ENCODE assay signal across 26 cellular contexts in genomic region chr5:123722451-123722850, GRCh38.
"Had no signal": no experiment of that assay in that cellular context is flagged by ENCODE, and none has a peak within 500 bp of the region (broad histone marks: within the 10 kb centered on the region; RNA-seq: fewer than 3 reads in every experiment).

No MANE protein-coding gene starts in this region.

- H3K36me3 ChIP-seq: esophagus muscularis mucosa, gastroesophageal sphincter, left ventricle myocardium inferior, lower lobe of right lung, suprapubic skin, thyroid gland had no signal

- H3K4me3 ChIP-seq: dorsolateral prefrontal cortex, esophagus muscularis mucosa, gastroesophageal sphincter, left ventricle myocardium inferior, lower lobe of right lung, suprapubic skin, thyroid gland had no signal

- H3K4me1 ChIP-seq: esophagus muscularis mucosa, gastroesophageal sphincter, left ventricle myocardium inferior, lower lobe of right lung, suprapubic skin, thyroid gland had no signal

- H3K27ac ChIP-seq: dorsolateral prefrontal cortex, epithelial cell of prostate, esophagus muscularis mucosa, gastroesophageal sphincter, left ventricle myocardium inferior, lower lobe of right lung, suprapubic skin, thyroid gland had no signal

- FAIRE-seq: endometrium, urothelium cell line had no signal

- H3K27ac Mint-ChIP-seq: memory B cell; mesothelial cell of epicardium; natural killer cell; stimulated activated effector memory CD8-positive, alpha-beta T cell treated with anti-CD3 and anti-CD28 coated beads, Interleukin-12 subunit alpha, Interleukin-12 subunit beta, amount 100 ng/mL, for 72 hours; type B pancreatic cell had no signal

- H3K36me3 Mint-ChIP-seq: memory B cell; mesothelial cell of epicardium; stimulated activated effector memory CD8-positive, alpha-beta T cell treated with anti-CD3 and anti-CD28 coated beads, Interleukin-12 subunit alpha, Interleukin-12 subunit beta, amount 100 ng/mL, for 72 hours; type B pancreatic cell had no signal

- H3K4me1 Mint-ChIP-seq: natural killer cell; neural crest cell; stimulated activated effector memory CD8-positive, alpha-beta T cell treated with anti-CD3 and anti-CD28 coated beads, Interleukin-12 subunit alpha, Interleukin-12 subunit beta, amount 100 ng/mL, for 72 hours had no signal

- H3K4me3 Mint-ChIP-seq: memory B cell; mesothelial cell of epicardium; natural killer cell; neural crest cell; stimulated activated effector memory CD8-positive, alpha-beta T cell treated with anti-CD3 and anti-CD28 coated beads, Interleukin-12 subunit alpha, Interleukin-12 subunit beta, amount 100 ng/mL, for 72 hours; type B pancreatic cell had no signal

- H3K27me3 ChIP-seq: dorsolateral prefrontal cortex, esophagus muscularis mucosa, gastroesophageal sphincter, suprapubic skin, thyroid gland had no signal

- H3K9me3 ChIP-seq: lower lobe of right lung, suprapubic skin, thyroid gland had no signal

- DNase-seq: cortex of kidney; dorsolateral prefrontal cortex; effector memory CD4-positive, alpha-beta T cell; glutamatergic neuron; kidney; left cardiac atrium; left ventricle myocardium inferior; lower lobe of right lung; natural killer cell; posterior cingulate gyrus; right cardiac atrium; stimulated activated CD4-positive, alpha-beta T cell treated with anti-CD3 and anti-CD28 coated beads, Interleukin-4, amount 100 ng/mL, for 1 hour; stimulated activated CD8-positive, alpha-beta memory T cell treated with anti-CD3 and anti-CD28 coated beads, Interleukin-4, amount 100 ng/mL, for 48 hours; stimulated activated naive CD8-positive, alpha-beta T cell treated with anti-CD3 and anti-CD28 coated beads, Interleukin-15, Interleukin-2, amounts not matched to agents 100 U/mL and 50 U/mL, for 24 hours; thyroid gland had no signal
